10 cellular contexts compared by ENCODE assay signal in genomic region chr6:132490478-132491204, GRCh38. TPM values are rescaled to one million over a fixed set of nuclear protein-coding genes. Genes with fewer than 3 reads are reported as not detected.
DNase-seq lines count a peak whose midpoint lies in the region; ATAC-seq and TF ChIP-seq lines count a peak whose summit lies in the region.
"Had no signal": no experiment of that assay in that cellular context is flagged by ENCODE, and none has a peak within 500 bp of the region (broad histone marks: within the 10 kb centered on the region; RNA-seq: fewer than 3 reads in every experiment).

No MANE protein-coding gene starts in this region.

- CTCF ChIA-PET in activated CD4-positive, alpha-beta memory T cell treated with anti-CD3 and anti-CD28 coated beads for 36 hours (lab: Charles Lee) = interaction anchor here (1.2 to 10.1 kb wide), 3 partner anchors 189 to 211 kb away, joined by 3 to 287 read pairs (median 3); no protein-coding TSS in a partner anchor
- CTCF ChIA-PET in HEK293T (lab: Yijun Ruan, JAX) = interaction anchor here (1.3 kb wide), 1 partner anchor 211 kb away, joined by 7 read pairs; no protein-coding TSS in a partner anchor

- H3K4me3 ChIP-seq in lower lobe of right lung = no peak overlapping the region

- no peak overlapping the region for H3K4me3 Mint-ChIP-seq in activated CD4-positive, alpha-beta memory T cell treated with anti-CD3 and anti-CD28 coated beads for 36 hours
- H3K4me3 Mint-ChIP-seq: nephron had no signal

- H3K27ac ChIP-seq in lower lobe of right lung = peak overlapping the region; percentile 42

- H3K27me3 Mint-ChIP-seq in activated CD4-positive, alpha-beta memory T cell treated with anti-CD3 and anti-CD28 coated beads for 36 hours = no peaks in the 10 kb centered on the region

- H3K9me3 Mint-ChIP-seq in activated CD4-positive, alpha-beta memory T cell treated with anti-CD3 and anti-CD28 coated beads for 36 hours = peaks cover 4% of the 10 kb centered on the region
- H3K9me3 Mint-ChIP-seq: nephron had no signal

- H3K27me3 ChIP-seq in lower lobe of right lung (ENCODE audit: low read depth) = no peaks in the 10 kb centered on the region

- no peaks in the 10 kb centered on the region for H3K36me3 ChIP-seq in lower lobe of right lung

- ATAC-seq in GM21576 (IDR thresholded peaks at IDR 0.05; ENCODE audit: unreplicated experiment) = peak; percentile 56
- peak; percentile 37 to 49 for ATAC-seq in lower lobe of right lung

- H3K4me1 Mint-ChIP-seq in activated CD4-positive, alpha-beta memory T cell treated with anti-CD3 and anti-CD28 coated beads for 36 hours (ENCODE audit: low read depth) = peaks cover 34% of the 10 kb centered on the region

- no peaks in the 10 kb centered on the region for H3K9me3 ChIP-seq in lower lobe of right lung

- POLR2A ChIA-PET in activated CD4-positive, alpha-beta memory T cell treated with anti-CD3 and anti-CD28 coated beads for 36 hours (lab: Charles Lee) = no interaction called here
- POLR2A ChIA-PET in HEK293T (lab: Yijun Ruan, JAX) = interaction anchor here (0.9 kb wide), 1 partner anchor 22 kb away, joined by 3 read pairs; the partner anchor contains the start of gene STX7

- peaks cover 15% of the 10 kb centered on the region for H3K36me3 Mint-ChIP-seq in activated CD4-positive, alpha-beta memory T cell treated with anti-CD3 and anti-CD28 coated beads for 36 hours

- peaks cover 42% of the 10 kb centered on the region for H3K4me1 ChIP-seq in lower lobe of right lung

- H3K27ac Mint-ChIP-seq in activated CD4-positive, alpha-beta memory T cell treated with anti-CD3 and anti-CD28 coated beads for 36 hours = no peak overlapping the region
- H3K27ac Mint-ChIP-seq: nephron had no signal

- intact Hi-C loops in lower lobe of right lung (cut with DNase I) = no loop called here
- intact Hi-C loops in activated CD4-positive, alpha-beta memory T cell treated with anti-CD3 and anti-CD28 coated beads for 36 hours (cut with micrococcal nuclease) = loop anchor here (10.0 kb wide), 2 partner anchors 126 to 866 kb away; partner anchors contain the start of gene MED23

- no peak for TF ChIP-seq CTCF in lower lobe of right lung (IDR thresholded peaks at IDR 0.05)

- DNase-seq in COLO829 (ENCODE audit: low spot score) (peak; percentile 14), NAMALWA (ENCODE audit: low spot score) (peak; percentile 60), lower lobe of right lung (no peak), DMS153 treated with DMSO at 0.1 percent for 48 hours (lab: John Stamatoyannopoulos, UW; ENCODE audit: unreplicated experiment) (no peak), HEK293T (ENCODE audit: extremely low spot score) (no peak)
- no peak for DNase-seq in activated CD4-positive, alpha-beta memory T cell treated with anti-CD3 and anti-CD28 coated beads for 36 hours
- DNase-seq in central memory CD4-positive, alpha-beta T cell = no peak
- DNase-seq: NCI-H2029 treated with DMSO at 0.1 percent for 48 hours had no signal

TF ChIP-seq in HEK293T, 16 proteins besides CTCF, POLR2A, EP300 and RAD21:
- TF ChIP-seq NFRKB (IDR thresholded peaks at IDR 0.05) = no peak
- no peak for TF ChIP-seq PKNOX1 (IDR thresholded peaks at IDR 0.05)
- no peak for TF ChIP-seq SP1 (IDR thresholded peaks at IDR 0.05)
- no peak for TF ChIP-seq CTBP1 (IDR thresholded peaks at IDR 0.05; ENCODE audit: borderline replicate concordance)
- TF ChIP-seq HDGF (IDR thresholded peaks at IDR 0.05; ENCODE audit: borderline replicate concordance) = no peak
- no peak for TF ChIP-seq ARNT (IDR thresholded peaks at IDR 0.05)
- no peak for TF ChIP-seq TARDBP (IDR thresholded peaks at IDR 0.05)
- no peak for TF ChIP-seq FOXK2 (IDR thresholded peaks at IDR 0.05)
- no peak for TF ChIP-seq LEF1 (IDR thresholded peaks at IDR 0.05; ENCODE audit: borderline replicate concordance)
- no peak for TF ChIP-seq ELF4 (IDR thresholded peaks at IDR 0.05)
- TF ChIP-seq L3MBTL2 (conservative IDR thresholded peaks at IDR 0.05) = no peak
- no peak for TF ChIP-seq BHLHE40 (IDR thresholded peaks at IDR 0.05; ENCODE audit: borderline replicate concordance)
- TF ChIP-seq FOXM1 (IDR thresholded peaks at IDR 0.05; ENCODE audit: borderline replicate concordance) = no peak
- no peak for TF ChIP-seq SUZ12 (IDR thresholded peaks at IDR 0.05)

RNA-seq across cellular contexts. Expression of gene STX7, which starts 22.3 kb away (rescaled TPM):
- total RNA-seq in lower lobe of right lung = 97.2 TPM
- total RNA-seq in activated CD4-positive, alpha-beta memory T cell treated with anti-CD3 and anti-CD28 coated beads for 36 hours = 10 to 100 TPM; 16.2 to 19.0 TPM

RNA-seq across cellular contexts. Expression of gene TAAR9, which starts 47.4 kb away (rescaled TPM):
- not detected for total RNA-seq in lower lobe of right lung
- total RNA-seq in activated CD4-positive, alpha-beta memory T cell treated with anti-CD3 and anti-CD28 coated beads for 36 hours = not detected

Comparison
In these comparisons a context has a peak if more than half of its experiments do, and no peak if none do; other contexts are left out.
1. DNase-seq: peak in COLO829 (single experiment) and NAMALWA (single experiment); none in lower lobe of right lung (single experiment), activated CD4-positive, alpha-beta memory T cell treated with anti-CD3 and anti-CD28 coated beads for 36 hours (single experiment), DMS153 treated with DMSO at 0.1 percent for 48 hours (single experiment), HEK293T (single experiment) and central memory CD4-positive, alpha-beta T cell (single experiment).